ENCODE assay signal across 8 cellular contexts in genomic region chr10:62384057-62384446, GRCh38. TPM values are rescaled to one million over a fixed set of nuclear protein-coding genes. Genes with fewer than 3 reads are reported as not detected.
A peak's percentile ranks its signal among the peaks of the same experiment; 100 is the strongest.
DNase-seq lines count a peak whose midpoint lies in the region; ATAC-seq and TF ChIP-seq lines count a peak whose summit lies in the region.

No MANE protein-coding gene starts in this region.

- no peak for TF ChIP-seq POLR2A in IMR-90 (IDR thresholded peaks at IDR 0.05; ENCODE audit: low read depth, low read length)

- no peak overlapping the region for H3K27ac Mint-ChIP-seq in naive thymus-derived CD4-positive, alpha-beta T cell
- H3K27ac Mint-ChIP-seq in endothelial cell (ENCODE audit: unreplicated experiment) = no peak overlapping the region

- no peak overlapping the region for H3K4ac ChIP-seq in IMR-90 (ENCODE audit: low read depth, low read length)

- intact Hi-C loops in IMR-90 (cut with micrococcal nuclease) = loop anchor here (2.0 kb wide), 1 partner anchor 119 kb away; no protein-coding TSS in a partner anchor
- intact Hi-C loops in naive thymus-derived CD4-positive, alpha-beta T cell (cut with micrococcal nuclease) = no loop called here
- intact Hi-C loops in Right ventricle myocardium superior (cut with DNase I) = no loop called here

- no peak overlapping the region for H4K91ac ChIP-seq in IMR-90 (ENCODE audit: insufficient read depth, low read depth, low read length)

- no peaks in the 10 kb centered on the region for H3K9me1 ChIP-seq in IMR-90 (ENCODE audit: insufficient read depth, low read length)

- no peaks in the 10 kb centered on the region for H3K36me3 Mint-ChIP-seq in activated T-cell treated with anti-CD3 and anti-CD28 coated beads, Interleukin-2, amount 50 U/mL, for 4 hours (ENCODE audit: insufficient read depth)
- H3K36me3 Mint-ChIP-seq in naive thymus-derived CD4-positive, alpha-beta T cell = peaks cover 0 to 2% (median 0%) of the 10 kb centered on the region in 5 donors
- no peaks in the 10 kb centered on the region for H3K36me3 Mint-ChIP-seq in endothelial cell (ENCODE audit: low read depth, unreplicated experiment)

- dilution Hi-C loops in IMR-90 (cut with HindIII; ENCODE audit: low sequenced_read_pairs, unreplicated experiment) = no loop called here

- H3K27ac ChIP-seq in IMR-90 (ENCODE audit: insufficient read depth, low read length) (no peak overlapping the region), hepatocyte (no peak overlapping the region)
- no peak overlapping the region for H3K27ac ChIP-seq in naive thymus-derived CD4-positive, alpha-beta T cell (ENCODE audit: low read depth, low read length)

- no peak overlapping the region for H3K56ac ChIP-seq in IMR-90 (ENCODE audit: extremely low read depth, insufficient read depth, low read length)

- H3K79me2 ChIP-seq in hepatocyte = no peaks in the 10 kb centered on the region

- no CpG with 5 or more reads among the region's 5 CpGs for WGBS in IMR-90 (ENCODE audit: extremely low coverage in 2 of 2, insufficient read length in 1 of 2), 2 experiments
- WGBS in hepatocyte (ENCODE audit: low lambda C conversion rate, missing lambda C conversion rate) = 89% methylated on average over 5 of the region's 5 CpGs

- H3K36me3 ChIP-seq in IMR-90 (ENCODE audit: control insufficient read depth, insufficient read depth, low read length) (no peaks in the 10 kb centered on the region), hepatocyte (replicated peaks; ENCODE audit: insufficient read depth, low read depth) (no peaks in the 10 kb centered on the region)
- H3K36me3 ChIP-seq in naive thymus-derived CD4-positive, alpha-beta T cell (ENCODE audit: control insufficient read depth in 2 of 3, insufficient read depth in 3 of 3, low read length in 3 of 3) = no peaks in the 10 kb centered on the region

- no peaks in the 10 kb centered on the region for H3K9me2 ChIP-seq in hepatocyte (replicated peaks; ENCODE audit: insufficient read depth)

- no peak overlapping the region for H2BK20ac ChIP-seq in IMR-90 (ENCODE audit: low read depth, low read length)

- no peak overlapping the region for H3K4me3 ChIP-seq in IMR-90 (ENCODE audit: insufficient read depth, low read depth, low read length)
- no peak overlapping the region for H3K4me3 ChIP-seq in naive thymus-derived CD4-positive, alpha-beta T cell (ENCODE audit: low read length)
- H3K4me3 ChIP-seq in hepatocyte = no peak overlapping the region

- no peaks in the 10 kb centered on the region for H3K9me3 Mint-ChIP-seq in activated T-cell treated with anti-CD3 and anti-CD28 coated beads, Interleukin-2, amount 50 U/mL, for 4 hours
- H3K9me3 Mint-ChIP-seq in naive thymus-derived CD4-positive, alpha-beta T cell = peaks cover 0 to 5% (median 0%) of the 10 kb centered on the region in 11 donors
- no peaks in the 10 kb centered on the region for H3K9me3 Mint-ChIP-seq in endothelial cell (ENCODE audit: unreplicated experiment)

- H2BK15ac ChIP-seq in IMR-90 (ENCODE audit: low read depth, low read length) = no peak overlapping the region

- no peak overlapping the region for H3K23ac ChIP-seq in IMR-90 (ENCODE audit: low read depth, low read length)

- no peak for TF ChIP-seq CTCF in IMR-90 (conservative IDR thresholded peaks at IDR 0.05; ENCODE audit: low read depth, low read length)
- TF ChIP-seq CTCF in hepatocyte (IDR thresholded peaks at IDR 0.05; ENCODE audit: poor library complexity) = no peak
- TF ChIP-seq CTCF in endothelial cell (IDR thresholded peaks at IDR 0.05; ENCODE audit: unreplicated experiment) = no peak

- H2AK9ac ChIP-seq in IMR-90 (replicated peaks; ENCODE audit: low read depth, low read length, poor library complexity) = no peak overlapping the region

- peaks cover 5% of the 10 kb centered on the region for H3K4me1 ChIP-seq in IMR-90 (ENCODE audit: control insufficient read depth, insufficient read depth, low read length)
- H3K4me1 ChIP-seq in naive thymus-derived CD4-positive, alpha-beta T cell (ENCODE audit: control insufficient read depth in 2 of 2, insufficient read depth in 2 of 2, low read length in 2 of 2) = peaks cover 0 to 21% of the 10 kb centered on the region in 2 donors
- no peaks in the 10 kb centered on the region for H3K4me1 ChIP-seq in hepatocyte (ENCODE audit: insufficient read depth)

- no peak overlapping the region for H2BK5ac ChIP-seq in IMR-90 (ENCODE audit: low read depth, low read length, poor library complexity, severe bottlenecking)

- H3K4me3 Mint-ChIP-seq in activated T-cell treated with anti-CD3 and anti-CD28 coated beads, Interleukin-2, amount 50 U/mL, for 4 hours = peak overlapping the region; percentile 17
- no peak overlapping the region for H3K4me3 Mint-ChIP-seq in naive thymus-derived CD4-positive, alpha-beta T cell
- H3K4me3 Mint-ChIP-seq in endothelial cell (ENCODE audit: unreplicated experiment) = no peak overlapping the region

- POLR2A ChIA-PET in IMR-90 (lab: Charles Lee; ENCODE audit: unreplicated experiment) = interaction anchor here (0.6 kb wide), 1 partner anchor 337 kb away, joined by 3 read pairs; no protein-coding TSS in a partner anchor
- POLR2A ChIA-PET in naive thymus-derived CD4-positive, alpha-beta T cell (lab: Charles Lee) = no interaction called here

- in situ Hi-C loops in Caki2 (cut with HindIII; ENCODE audit: low pct_unique_long_range_greater_than_20kb, low sequenced_read_pairs) (no loop called here), IMR-90 (cut with MboI; ENCODE audit: low sequenced_read_pairs) (no loop called here)

- H3K27me3 Mint-ChIP-seq in activated T-cell treated with anti-CD3 and anti-CD28 coated beads, Interleukin-2, amount 50 U/mL, for 4 hours (ENCODE audit: low read depth) = no peaks in the 10 kb centered on the region
- H3K27me3 Mint-ChIP-seq in naive thymus-derived CD4-positive, alpha-beta T cell = peaks cover 3 to 21% (median 5%) of the 10 kb centered on the region in 5 donors
- peaks cover 3% of the 10 kb centered on the region for H3K27me3 Mint-ChIP-seq in endothelial cell (ENCODE audit: unreplicated experiment)

- no peaks in the 10 kb centered on the region; a peak in 2 of 4 replicates for H3K79me1 ChIP-seq in IMR-90 (ENCODE audit: low read depth in 1 of 2, low read length in 2 of 2)

- H4K8ac ChIP-seq in IMR-90 (ENCODE audit: low read depth in 2 of 2, low read length in 2 of 2) = 0 out of 4 replicates have a peak overlapping the region, but pooled peaks of 1 of the 2 experiments have one; percentile 9

- H3K4me2 ChIP-seq in IMR-90 (ENCODE audit: low read depth, low read length) = peak overlapping the region; percentile 39; the same call in 1 of the 2 replicates
- H3K4me2 ChIP-seq in hepatocyte = no peak overlapping the region

- no TSS peak for BruUV-seq in IMR-90 (replicated peaks; lab: Mats Ljungman, UMichigan)

- H4K5ac ChIP-seq in IMR-90 (ENCODE audit: low read depth, low read length) = no peak overlapping the region

- peak; percentile 50 for DNase-seq in Caki2 (ENCODE audit: low read depth)
- peak; percentile 88 for DNase-seq in IMR-90
- peak; percentile 26 for DNase-seq in activated T-cell treated with anti-CD3 and anti-CD28 coated beads, Interleukin-2, amount 50 U/mL, for 4 hours
- DNase-seq in naive thymus-derived CD4-positive, alpha-beta T cell = no peak
- DNase-seq in hepatocyte (ENCODE audit: low spot score) = no peak
- no peak for DNase-seq in endothelial cell (ENCODE audit: low spot score)
- no peak for DNase-seq in Right ventricle myocardium superior

- no peak overlapping the region for H3K18ac ChIP-seq in IMR-90 (ENCODE audit: low read depth, low read length)

- H2AFZ ChIP-seq in IMR-90 (replicated peaks; ENCODE audit: low read length, poor library complexity) = no peak overlapping the region
- H2AFZ ChIP-seq in hepatocyte = no peak overlapping the region

- no peak overlapping the region for H2AK5ac ChIP-seq in IMR-90 (ENCODE audit: low read depth, low read length)

- H4K20me1 ChIP-seq in IMR-90 (ENCODE audit: insufficient read depth, low read length) (no peaks in the 10 kb centered on the region), hepatocyte (ENCODE audit: insufficient read depth, poor library complexity, severe bottlenecking) (no peaks in the 10 kb centered on the region)

- no peaks in the 10 kb centered on the region for H3K9me3 ChIP-seq in IMR-90 (ENCODE audit: control insufficient read depth, insufficient read depth, low read length)
- no peaks in the 10 kb centered on the region for H3K9me3 ChIP-seq in naive thymus-derived CD4-positive, alpha-beta T cell (ENCODE audit: control insufficient read depth in 2 of 3, low read length in 3 of 3)
- H3K9me3 ChIP-seq in hepatocyte (ENCODE audit: low read depth) = no peaks in the 10 kb centered on the region

- ATAC-seq in IMR-90 (ENCODE audit: low read depth) = peak; percentile 62
- peak; percentile 77 to 89 for ATAC-seq in activated T-cell treated with anti-CD3 and anti-CD28 coated beads, Interleukin-2, amount 50 U/mL, for 4 hours
- peak; percentile 95 for ATAC-seq in naive thymus-derived CD4-positive, alpha-beta T cell
- no peak for ATAC-seq in Right ventricle myocardium superior (ENCODE audit: poor library complexity)
- no peak for ATAC-seq in GM21576 (IDR thresholded peaks at IDR 0.05; ENCODE audit: unreplicated experiment)

- peaks cover 62% of the 10 kb centered on the region for H3K4me1 Mint-ChIP-seq in activated T-cell treated with anti-CD3 and anti-CD28 coated beads, Interleukin-2, amount 50 U/mL, for 4 hours (ENCODE audit: low read depth)
- H3K4me1 Mint-ChIP-seq in naive thymus-derived CD4-positive, alpha-beta T cell = peaks cover 0 to 12% (median 0%) of the 10 kb centered on the region in 7 donors
- no peaks in the 10 kb centered on the region for H3K4me1 Mint-ChIP-seq in endothelial cell (ENCODE audit: unreplicated experiment)

- H3K9ac ChIP-seq in IMR-90 (ENCODE audit: low read depth, low read length) = no peak overlapping the region

- H3K27me3 ChIP-seq in IMR-90 (ENCODE audit: control insufficient read depth, insufficient read depth, low read length) (no peaks in the 10 kb centered on the region), hepatocyte (no peaks in the 10 kb centered on the region)
- no peaks in the 10 kb centered on the region for H3K27me3 ChIP-seq in naive thymus-derived CD4-positive, alpha-beta T cell (ENCODE audit: control insufficient read depth in 2 of 2, insufficient read depth in 2 of 2, low read length in 2 of 2)

- no peak overlapping the region for H3K14ac ChIP-seq in IMR-90 (replicated peaks; ENCODE audit: low read depth, low read length)

- TF ChIP-seq RAD21 in IMR-90 (IDR thresholded peaks at IDR 0.05; ENCODE audit: low read length) = no peak

- no peak overlapping the region for H2BK120ac ChIP-seq in IMR-90 (ENCODE audit: low read depth, low read length)

- CTCF ChIA-PET in IMR-90 (lab: Yijun Ruan, JAX) = no interaction called here
- CTCF ChIA-PET in naive thymus-derived CD4-positive, alpha-beta T cell (lab: Charles Lee) = no interaction called here

RNA-seq across cellular contexts. Expression of gene ZNF365, which starts 9.9 kb away (rescaled TPM):
- 3.4 and 10.1 TPM in 2 replicates for total RNA-seq in Caki2 (2014; rRNA removed; shearing (Covaris generic); ENCODE audit: low replicate concordance)
- 2.5 and 3.2 TPM in 2 replicates for total RNA-seq in IMR-90 (2012; rRNA removed)
- polyA plus RNA-seq in IMR-90 (2012; rRNA removed) = 1.0 and 1.2 TPM in 2 replicates
- 0.46 and 0.80 TPM in 2 replicates for polyA plus RNA-seq in IMR-90 (2012; cell fraction: cytosol; rRNA removed)
- polyA plus RNA-seq in IMR-90 (2012; cell fraction: nucleus; rRNA removed; ENCODE audit: low replicate concordance) = 0.41 and 1.0 TPM in 2 replicates
- 1 to 10 TPM; 1.3 to 3.4 (median 1.7) TPM for total RNA-seq in activated T-cell treated with anti-CD3 and anti-CD28 coated beads, Interleukin-2, amount 50 U/mL, for 4 hours
- total RNA-seq in naive thymus-derived CD4-positive, alpha-beta T cell = 1 to 10 TPM in 1 of 5 experiments, under 1 TPM in 3, not detected in 1; 0.08 to 2.9 (median 0.28) TPM
- not detected for polyA plus RNA-seq in naive thymus-derived CD4-positive, alpha-beta T cell
- total RNA-seq in hepatocyte = 0.24 and 0.93 TPM in 2 replicates
- 0.28 and 0.60 TPM in 2 replicates for polyA plus RNA-seq in hepatocyte
- total RNA-seq in endothelial cell (ENCODE audit: unreplicated experiment) = not detected
- total RNA-seq in Right ventricle myocardium superior = not detected

Comparison
In these comparisons a context has a peak if more than half of its experiments do, and no peak if none do; other contexts are left out.
1. DNase-seq: peak in Caki2 (single experiment), IMR-90 (single experiment) and activated T-cell treated with anti-CD3 and anti-CD28 coated beads, Interleukin-2, amount 50 U/mL, for 4 hours (single experiment); none in naive thymus-derived CD4-positive, alpha-beta T cell (0 of 9), hepatocyte (single experiment), endothelial cell (single experiment) and Right ventricle myocardium superior (single experiment).
2. ATAC-seq: peak in IMR-90 (single experiment), activated T-cell treated with anti-CD3 and anti-CD28 coated beads, Interleukin-2, amount 50 U/mL, for 4 hours (2 of 2) and naive thymus-derived CD4-positive, alpha-beta T cell (single experiment); none in Right ventricle myocardium superior (single experiment) and GM21576 (single experiment).